ENCODE assay signal across 8 cellular contexts in the genomic region with DNA sequence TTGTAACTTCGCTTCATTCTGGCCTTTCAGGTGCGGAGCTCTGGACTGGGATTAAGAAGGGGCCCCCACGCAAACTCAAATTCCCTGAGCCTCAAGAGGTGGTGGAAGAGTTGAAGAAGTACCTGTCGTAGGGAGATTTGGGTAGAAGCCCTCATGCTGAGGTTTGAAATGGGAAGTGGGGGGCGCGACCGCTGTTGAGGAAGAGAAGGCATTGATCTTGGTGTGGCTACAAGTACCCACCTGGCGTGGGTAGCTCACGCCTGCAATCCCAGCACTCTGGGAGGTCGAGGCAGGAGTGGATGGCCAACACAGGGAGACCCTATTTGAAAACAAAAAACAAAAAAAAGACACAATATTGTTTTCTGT. TPM values are rescaled to one million over a fixed set of nuclear protein-coding genes. Genes with fewer than 3 reads are reported as not detected.
DNase-seq lines count a peak whose midpoint lies in the region; ATAC-seq and TF ChIP-seq lines count a peak whose summit lies in the region.

No MANE protein-coding gene starts in this region.

- H3K27ac ChIP-seq in adrenal gland, result peak overlapping the region; percentile 79 to 98 (median 90)

- H3K4me1 ChIP-seq in adrenal gland (replicated peaks in 1 of 2), result peaks cover 11 to 18% of the 10 kb centered on the region in 2 donors

- H3K27me3 Mint-ChIP-seq in activated naive CD4-positive, alpha-beta T cell treated with anti-CD3 and anti-CD28 coated beads for 36 hours (ENCODE audit: low read depth), result no peaks in the 10 kb centered on the region
- no peaks in the 10 kb centered on the region for H3K27me3 Mint-ChIP-seq in type B pancreatic cell

- WGBS in adrenal gland, 4 donors, result 3 to 5% (median 4%) methylated on average over 10 of the region's 10 CpGs
- 2 to 4% methylated on average over 10 of the region's 10 CpGs for WGBS in lower leg skin, 2 donors

- TF ChIP-seq CTCF in adrenal gland (IDR thresholded peaks at IDR 0.05) (no peak), lower leg skin (IDR thresholded peaks at IDR 0.05) (no peak), type B pancreatic cell (conservative IDR thresholded peaks at IDR 0.05) (no peak)

- H3K27me3 ChIP-seq in adrenal gland, result no peaks in the 10 kb centered on the region

- peaks cover 0 to 55% of the 10 kb centered on the region in 2 donors for H3K36me3 ChIP-seq in adrenal gland (replicated peaks in 1 of 2)

- no peaks in the 10 kb centered on the region for H3K9me3 Mint-ChIP-seq in activated naive CD4-positive, alpha-beta T cell treated with anti-CD3 and anti-CD28 coated beads for 36 hours
- H3K9me3 Mint-ChIP-seq in type B pancreatic cell, result no peaks in the 10 kb centered on the region

- no peak for DNase-seq in activated naive CD4-positive, alpha-beta T cell treated with anti-CD3 and anti-CD28 coated beads for 36 hours
- no peak for DNase-seq in activated naive CD4-positive, alpha-beta T cell (lab: John Stamatoyannopoulos, UW)
- DNase-seq in adrenal gland, result no peak
- peak in 1 of 2 donors; percentile 84 for DNase-seq in lower leg skin (ENCODE audit: low spot score in 2 of 2)
- no peak for DNase-seq in type B pancreatic cell (ENCODE audit: extremely low spot score, unreplicated experiment)
- DNase-seq in AG20443 (ENCODE audit: low spot score), result no peak

- CTCF ChIA-PET in activated naive CD4-positive, alpha-beta T cell treated with anti-CD3 and anti-CD28 coated beads for 36 hours (lab: Charles Lee), result interaction anchor here (0.8 to 7.9 kb wide), 3 partner anchors 59 to 396 kb away, joined by 3 to 64 read pairs (median 4); no protein-coding TSS in a partner anchor

- peak overlapping the region in 3 of 4 donors; percentile 56 to 98 (median 91) for H3K4me3 ChIP-seq in adrenal gland
- peak overlapping the region; percentile 88 for H3K4me3 ChIP-seq in lower leg skin (ENCODE audit: low read depth, poor library complexity, severe bottlenecking)

- peaks cover 52% of the 10 kb centered on the region for H3K36me3 Mint-ChIP-seq in activated naive CD4-positive, alpha-beta T cell treated with anti-CD3 and anti-CD28 coated beads for 36 hours (ENCODE audit: low read depth)
- H3K36me3 Mint-ChIP-seq in type B pancreatic cell, result peaks cover 17% of the 10 kb centered on the region

- intact Hi-C loops in activated naive CD4-positive, alpha-beta T cell treated with anti-CD3 and anti-CD28 coated beads for 36 hours (cut with micrococcal nuclease), result loop anchor here (5.0 to 10.0 kb wide), 2 partner anchors 405 to 1403 kb away; a partner anchor contains a TSS
- intact Hi-C loops in adrenal gland (cut with DNase I), result no loop called here
- intact Hi-C loops in lower leg skin (cut with DNase I; ENCODE audit: low total_unique reads), result no loop called here

- H3K9me3 ChIP-seq in adrenal gland (replicated peaks in 1 of 3), result no peaks in the 10 kb centered on the region

- no peak for TF ChIP-seq POLR2A in adrenal gland (IDR thresholded peaks at IDR 0.05)
- TF ChIP-seq POLR2A in lower leg skin (IDR thresholded peaks at IDR 0.05), result no peak

- H3K27ac Mint-ChIP-seq in activated naive CD4-positive, alpha-beta T cell treated with anti-CD3 and anti-CD28 coated beads for 36 hours, result peak overlapping the region; percentile 99
- H3K27ac Mint-ChIP-seq in type B pancreatic cell, result peak overlapping the region; percentile 93

- H3K4me1 Mint-ChIP-seq in activated naive CD4-positive, alpha-beta T cell treated with anti-CD3 and anti-CD28 coated beads for 36 hours (ENCODE audit: low read depth), result peaks cover 33% of the 10 kb centered on the region
- peaks cover 9% of the 10 kb centered on the region for H3K4me1 Mint-ChIP-seq in type B pancreatic cell (ENCODE audit: unreplicated experiment)

- H3K4me3 Mint-ChIP-seq in activated naive CD4-positive, alpha-beta T cell treated with anti-CD3 and anti-CD28 coated beads for 36 hours, result peak overlapping the region; percentile 97
- peak overlapping the region; percentile 99 for H3K4me3 Mint-ChIP-seq in type B pancreatic cell

- ATAC-seq in GM21723 (IDR thresholded peaks at IDR 0.05; ENCODE audit: unreplicated experiment), result no peak
- no peak for ATAC-seq in GM21825 (IDR thresholded peaks at IDR 0.05; ENCODE audit: unreplicated experiment)

RNA-seq across cellular contexts. Expression of a gene that starts 0.8 kb away (rescaled TPM):
- total RNA-seq in activated naive CD4-positive, alpha-beta T cell treated with anti-CD3 and anti-CD28 coated beads for 36 hours, result 100 to 1,000 TPM; 249 to 282 TPM
- total RNA-seq in adrenal gland (100 to 1,000 TPM; 145 to 327 (median 257) TPM), lower leg skin (100 to 1,000 TPM; 113 to 133 (median 124) TPM), type B pancreatic cell (ENCODE audit: low replicate concordance) (107 and 144 TPM in 2 replicates)
- 100 to 1,000 TPM in 2 of 3 donors, 10 to 100 TPM in 1; 33.8 to 150 (median 131) TPM for polyA plus RNA-seq in adrenal gland

RNA-seq across cellular contexts. Expression of a gene that starts 9.5 kb away (rescaled TPM):
- not detected for total RNA-seq in activated naive CD4-positive, alpha-beta T cell treated with anti-CD3 and anti-CD28 coated beads for 36 hours
- total RNA-seq in adrenal gland, result not detected
- not detected for polyA plus RNA-seq in adrenal gland
- total RNA-seq in lower leg skin, result not detected
- not detected in 2 replicates for total RNA-seq in type B pancreatic cell (ENCODE audit: low replicate concordance)

RNA-seq across cellular contexts. Expression of a gene that starts 19.5 kb away (rescaled TPM):
- 1 to 10 TPM; 5.5 to 8.5 TPM for total RNA-seq in activated naive CD4-positive, alpha-beta T cell treated with anti-CD3 and anti-CD28 coated beads for 36 hours
- total RNA-seq in adrenal gland (100 to 1,000 TPM in 7 of 8 donors, 10 to 100 TPM in 1; 90.8 to 152 (median 118) TPM), lower leg skin (100 to 1,000 TPM; 186 to 243 (median 197) TPM), type B pancreatic cell (ENCODE audit: low replicate concordance) (187 and 253 TPM in 2 replicates)
- 10 to 100 TPM; 26.3 to 80.2 (median 31.2) TPM for polyA plus RNA-seq in adrenal gland

RNA-seq across cellular contexts. Expression of a gene that starts 29.7 kb away (rescaled TPM):
- 10 to 100 TPM; 49.8 to 54.7 TPM for total RNA-seq in activated naive CD4-positive, alpha-beta T cell treated with anti-CD3 and anti-CD28 coated beads for 36 hours
- total RNA-seq in adrenal gland (100 to 1,000 TPM in 1 of 8 donors, 10 to 100 TPM in 7; 63.0 to 141 (median 91.9) TPM), lower leg skin (10 to 100 TPM; 41.8 to 60.4 (median 45.4) TPM), type B pancreatic cell (ENCODE audit: low replicate concordance) (84.4 and 87.4 TPM in 2 replicates)
- 100 to 1,000 TPM in 1 of 3 donors, 10 to 100 TPM in 2; 47.0 to 210 (median 57.4) TPM for polyA plus RNA-seq in adrenal gland

RNA-seq across cellular contexts. Expression of a gene that starts 30.1 kb away (rescaled TPM):
- 1 to 10 TPM; 8.2 to 9.0 TPM for total RNA-seq in activated naive CD4-positive, alpha-beta T cell treated with anti-CD3 and anti-CD28 coated beads for 36 hours
- 10 to 100 TPM; 16.6 to 32.1 (median 21.9) TPM for total RNA-seq in adrenal gland
- 10 to 100 TPM; 13.7 to 35.7 (median 13.7) TPM for polyA plus RNA-seq in adrenal gland
- 10 to 100 TPM; 19.4 to 25.5 (median 23.0) TPM for total RNA-seq in lower leg skin
- total RNA-seq in type B pancreatic cell (ENCODE audit: low replicate concordance), result 17.9 and 21.5 TPM in 2 replicates

Comparison
In these comparisons a context has a peak if more than half of its experiments do, and no peak if none do; other contexts are left out.
1. RNA of a gene that starts 19.5 kb away (total RNA-seq): 186 to 243 TPM in lower leg skin, 187 to 253 TPM in type B pancreatic cell and 90.8 to 152 TPM in adrenal gland; 5.5 to 8.5 TPM in activated naive CD4-positive, alpha-beta T cell treated with anti-CD3 and anti-CD28 coated beads for 36 hours; every median in the first group is over 4 times any median in the second.